In the genomic region with DNA sequence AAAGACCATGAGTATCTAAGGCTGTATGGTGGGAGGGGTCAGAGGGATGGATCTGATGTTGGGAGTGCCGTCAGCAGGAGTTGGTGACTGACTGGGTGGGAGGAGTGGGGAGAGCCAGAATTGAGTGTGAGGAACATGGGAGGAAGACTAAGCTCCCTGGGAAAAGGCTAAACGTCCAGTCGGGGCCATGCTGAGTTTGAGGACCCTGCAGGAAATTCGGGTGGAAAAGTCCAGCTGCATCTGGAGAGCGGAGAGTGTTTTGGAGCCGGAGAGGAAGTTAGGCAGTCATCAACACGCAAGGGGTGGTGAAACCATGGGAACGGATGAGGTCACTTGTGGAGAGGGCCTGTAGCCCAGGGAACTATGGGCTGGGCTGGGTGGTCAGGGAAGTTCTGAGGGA, we compare ENCODE assay signal across 12 cellular contexts.
A peak's percentile ranks its signal among the peaks of the same experiment; 100 is the strongest.
DNase-seq lines count a peak whose midpoint lies in the region; ATAC-seq and TF ChIP-seq lines count a peak whose summit lies in the region.
"Had no signal": no experiment of that assay in that cellular context is flagged by ENCODE, and none has a peak within 500 bp of the region (broad histone marks: within the 10 kb centered on the region; RNA-seq: fewer than 3 reads in every experiment).

No MANE protein-coding gene starts in this region.

- H3K79me1 ChIP-seq in mesendoderm (ENCODE audit: low read length) = peaks cover 8% of the 10 kb centered on the region

- H3K4me3 Mint-ChIP-seq in activated naive CD8-positive, alpha-beta T cell = no peak overlapping the region
- H3K4me3 Mint-ChIP-seq in activated naive CD8-positive, alpha-beta T cell treated with anti-CD3 and anti-CD28 coated beads for 36 hours = no peak overlapping the region
- H3K4me3 Mint-ChIP-seq: stimulated activated effector memory CD8-positive, alpha-beta T cell treated with anti-CD3 and anti-CD28 coated beads, Interleukin-12 subunit alpha, Interleukin-12 subunit beta, amount 100 ng/mL, for 72 hours had no signal

- H3K36me3 Mint-ChIP-seq in activated naive CD8-positive, alpha-beta T cell = peaks cover 19% of the 10 kb centered on the region
- peaks cover 29% of the 10 kb centered on the region for H3K36me3 Mint-ChIP-seq in activated naive CD8-positive, alpha-beta T cell treated with anti-CD3 and anti-CD28 coated beads for 36 hours

- H3K36me3 ChIP-seq in mesendoderm (ENCODE audit: control insufficient read depth, insufficient read depth, low read length) (no peaks in the 10 kb centered on the region), uterus (no peaks in the 10 kb centered on the region)

- no peak overlapping the region for H3K4ac ChIP-seq in mesendoderm (ENCODE audit: low read depth, low read length)

- no peaks in the 10 kb centered on the region for H3K27me3 ChIP-seq in mesendoderm (ENCODE audit: insufficient read depth, low read length, poor library complexity)
- no peaks in the 10 kb centered on the region for H3K27me3 ChIP-seq in uterus
- H3K27me3 ChIP-seq: BLaER1 had no signal

- no peak overlapping the region for H3K18ac ChIP-seq in mesendoderm (ENCODE audit: low read length)

- H3K79me2 ChIP-seq in mesendoderm (ENCODE audit: control insufficient read depth, insufficient read depth, low read length) = no peaks in the 10 kb centered on the region

- no peaks in the 10 kb centered on the region for H3K9me3 Mint-ChIP-seq in activated naive CD8-positive, alpha-beta T cell (ENCODE audit: low read depth)
- no peaks in the 10 kb centered on the region for H3K9me3 Mint-ChIP-seq in activated naive CD8-positive, alpha-beta T cell treated with anti-CD3 and anti-CD28 coated beads for 36 hours
- H3K9me3 Mint-ChIP-seq: stimulated activated effector memory CD8-positive, alpha-beta T cell treated with anti-CD3 and anti-CD28 coated beads, Interleukin-12 subunit alpha, Interleukin-12 subunit beta, amount 100 ng/mL, for 72 hours had no signal

- no peak for DNase-seq in activated naive CD8-positive, alpha-beta T cell treated with anti-CD3 and anti-CD28 coated beads for 36 hours
- DNase-seq in mesendoderm (peak; percentile 63), uterus (peak in 1 of 2 donors; percentile 68)
- DNase-seq: NCI-H1092 had no signal

- no peaks in the 10 kb centered on the region for H3K9me3 ChIP-seq in uterus
- H3K9me3 ChIP-seq: BLaER1 had no signal

- intact Hi-C loops in uterus (cut with DNase I; ENCODE audit: low total_unique reads) = no loop called here

- H3K4me1 ChIP-seq in mesendoderm (ENCODE audit: control insufficient read depth, low read depth, low read length) = no peaks in the 10 kb centered on the region
- H3K4me1 ChIP-seq in uterus = peaks cover 0 to 2% of the 10 kb centered on the region in 2 donors
- H3K4me1 ChIP-seq: BLaER1 had no signal

- no CpG with 5 or more reads among the region's 8 CpGs for whole genome bisulfite sequencing in mesendoderm (ENCODE audit: extremely low coverage, insufficient coverage, low lambda C conversion rate)

- no peak overlapping the region for H2AK5ac ChIP-seq in mesendoderm (ENCODE audit: low read length)

- TF ChIP-seq POLR2A in uterus (IDR thresholded peaks at IDR 0.05) = peak in 1 of 2 donors; percentile 38

- no peak overlapping the region for H3K4me2 ChIP-seq in mesendoderm (ENCODE audit: low read length)
- H3K4me2 ChIP-seq: BLaER1 had no signal

- H3K23ac ChIP-seq in mesendoderm (ENCODE audit: low read length) = no peak overlapping the region

- no peak overlapping the region for H4K8ac ChIP-seq in mesendoderm (ENCODE audit: low read depth, low read length)

- no peak overlapping the region for H3K27ac ChIP-seq in mesendoderm (ENCODE audit: low read depth, low read length)
- H3K27ac ChIP-seq in uterus = peak overlapping the region; percentile 20 to 80
- H3K27ac ChIP-seq: BLaER1, VCaP had no signal

- ATAC-seq in esophagus mucosa (peak; percentile 51), HG02588 (IDR thresholded peaks at IDR 0.05; ENCODE audit: unreplicated experiment) (no peak), GM19395 (IDR thresholded peaks at IDR 0.05; ENCODE audit: unreplicated experiment) (no peak), GM21367 (IDR thresholded peaks at IDR 0.05; ENCODE audit: unreplicated experiment) (no peak)
- ATAC-seq: stimulated activated effector memory CD8-positive, alpha-beta T cell treated with anti-CD3 and anti-CD28 coated beads, Interleukin-12 subunit alpha, Interleukin-12 subunit beta, amount 100 ng/mL, for 72 hours had no signal

- H3K4me1 Mint-ChIP-seq in activated naive CD8-positive, alpha-beta T cell (ENCODE audit: low read depth) = peaks cover 22% of the 10 kb centered on the region
- H3K4me1 Mint-ChIP-seq in activated naive CD8-positive, alpha-beta T cell treated with anti-CD3 and anti-CD28 coated beads for 36 hours = peaks cover 11% of the 10 kb centered on the region

- no peak overlapping the region for H2BK15ac ChIP-seq in mesendoderm (replicated peaks; ENCODE audit: low read depth)

- no peak overlapping the region for H3K9ac ChIP-seq in mesendoderm (ENCODE audit: low read length)
- H3K9ac ChIP-seq: BLaER1 had no signal

- peak overlapping the region; percentile 54 for H3K27ac Mint-ChIP-seq in activated naive CD8-positive, alpha-beta T cell
- no peak overlapping the region for H3K27ac Mint-ChIP-seq in activated naive CD8-positive, alpha-beta T cell treated with anti-CD3 and anti-CD28 coated beads for 36 hours
- H3K27ac Mint-ChIP-seq: stimulated activated effector memory CD8-positive, alpha-beta T cell treated with anti-CD3 and anti-CD28 coated beads, Interleukin-12 subunit alpha, Interleukin-12 subunit beta, amount 100 ng/mL, for 72 hours had no signal

- no peak overlapping the region for H2BK120ac ChIP-seq in mesendoderm (ENCODE audit: low read depth, low read length)

- no peak overlapping the region for H2BK5ac ChIP-seq in mesendoderm (ENCODE audit: low read length)

- H3K27me3 Mint-ChIP-seq in activated naive CD8-positive, alpha-beta T cell = no peaks in the 10 kb centered on the region
- H3K27me3 Mint-ChIP-seq in activated naive CD8-positive, alpha-beta T cell treated with anti-CD3 and anti-CD28 coated beads for 36 hours = no peaks in the 10 kb centered on the region

- H4K5ac ChIP-seq in mesendoderm (ENCODE audit: low read length) = no peak overlapping the region

- H3K4me3 ChIP-seq in mesendoderm (ENCODE audit: low read length) = no peak overlapping the region
- no peak overlapping the region for H3K4me3 ChIP-seq in uterus
- H3K4me3 ChIP-seq: BLaER1 had no signal

- no peak overlapping the region for H3K56ac ChIP-seq in mesendoderm (ENCODE audit: low read length)

- no peak for TF ChIP-seq CTCF in uterus (IDR thresholded peaks at IDR 0.05)
